ENCODE assay signal across 2 cellular contexts in genomic region chr12:53765891-53766290, GRCh38.
TF ChIP-seq lines count a peak whose summit lies in the region.

No MANE protein-coding gene starts in this region.

TF ChIP-seq in HEK293, 187 proteins besides CTCF, POLR2A, EP300 and RAD21:
- peak; percentile 89 for TF ChIP-seq ATF2 (tag by site-specific recombination; IDR thresholded peaks at IDR 0.05; ENCODE audit: low read depth)
- peak; percentile 71; the same call in 1 of the 2 replicates for TF ChIP-seq ZBTB21 (tag by site-specific recombination; IDR thresholded peaks at IDR 0.05)
- peak; percentile 82 for TF ChIP-seq ZNF629 (tag by site-specific recombination; IDR thresholded peaks at IDR 0.05)
- TF ChIP-seq ZFHX2 (tag by site-specific recombination; conservative IDR thresholded peaks at IDR 0.05): peak; percentile 43
- no peak for TF ChIP-seq ZNF561 (tag by site-specific recombination; IDR thresholded peaks at IDR 0.05; ENCODE audit: borderline replicate concordance)
- TF ChIP-seq WT1 (tag by site-specific recombination; IDR thresholded peaks at IDR 0.05): 0 out of 2 replicates have a peak, but pooled peaks have one; percentile 28
- no peak for TF ChIP-seq ZBTB8A (tag by site-specific recombination; IDR thresholded peaks at IDR 0.05)
- peak; percentile 65; the same call in 1 of the 2 replicates for TF ChIP-seq ZBTB48 (tag by site-specific recombination; IDR thresholded peaks at IDR 0.05)
- no peak for TF ChIP-seq ZSCAN18 (tag by site-specific recombination; IDR thresholded peaks at IDR 0.05)
- TF ChIP-seq ZNF776 (tag by site-specific recombination; IDR thresholded peaks at IDR 0.05; ENCODE audit: borderline replicate concordance): no peak
- no peak for TF ChIP-seq ZNF510 (tag by site-specific recombination; IDR thresholded peaks at IDR 0.05; ENCODE audit: insufficient replicate concordance)
- no peak for TF ChIP-seq PRDM4 (tag by site-specific recombination; IDR thresholded peaks at IDR 0.05)
- no peak for TF ChIP-seq GLI2 (tag by site-specific recombination; IDR thresholded peaks at IDR 0.05; ENCODE audit: borderline replicate concordance, low read depth)
- peak; percentile 74 for TF ChIP-seq ZNF398 (tag by site-specific recombination; IDR thresholded peaks at IDR 0.05)
- TF ChIP-seq EGR2 (tag by site-specific recombination; IDR thresholded peaks at IDR 0.05; ENCODE audit: low read depth): 0 out of 2 replicates have a peak, but pooled peaks have one; percentile 15

TF ChIP-seq in IMR-90, 13 proteins besides CTCF, POLR2A, EP300 and RAD21 (continued from another document):
- TF ChIP-seq USF2 (IDR thresholded peaks at IDR 0.05; ENCODE audit: low read depth, low read length) (no peak), CEBPB (IDR thresholded peaks at IDR 0.05; ENCODE audit: low read depth, low read length) (no peak), FOS (IDR thresholded peaks at IDR 0.05; ENCODE audit: low read depth, low read length) (no peak), BHLHE40 (IDR thresholded peaks at IDR 0.05; ENCODE audit: low read depth, low read length) (no peak), ELK1 (IDR thresholded peaks at IDR 0.05; ENCODE audit: borderline replicate concordance, low read depth, low read length) (no peak)
